In genomic region chr18:60691061-60691460, GRCh38 we compare ENCODE assay signal across 27 cellular contexts.
"Had no signal": no experiment of that assay in that cellular context is flagged by ENCODE, and none has a peak within 500 bp of the region (broad histone marks: within the 10 kb centered on the region; RNA-seq: fewer than 3 reads in every experiment).

No MANE protein-coding gene starts in this region.

- DNase-seq: colonic mucosa; cortex of kidney; dermis blood vessel endothelial cell; dorsolateral prefrontal cortex; effector CD4-positive, alpha-beta T cell; effector CD8-positive, alpha-beta T cell; effector memory CD4-positive, alpha-beta T cell; effector memory CD8-positive, alpha-beta T cell; erythroblast; esophagus squamous epithelium; foreskin fibroblast; foreskin keratinocyte; foreskin melanocyte; gastrocnemius medialis; glutamatergic neuron; head of caudate nucleus; heart left ventricle; heart right ventricle had no signal

- H3K27me3 ChIP-seq: colonic mucosa, dorsolateral prefrontal cortex, esophagus muscularis mucosa, esophagus squamous epithelium, foreskin keratinocyte, gastrocnemius medialis, gastroesophageal sphincter, heart left ventricle, heart right ventricle had no signal

- H3K4me1 ChIP-seq: colonic mucosa, esophagus muscularis mucosa, esophagus squamous epithelium, gastrocnemius medialis, gastroesophageal sphincter, heart left ventricle, heart right ventricle had no signal

- H3K9me3 Mint-ChIP-seq: dendritic cell treated with granulocyte-macrophage colony-stimulating factor and Interleukin-4, amounts not matched to agents 40 ng/mL and 50 ng/mL, for 4 days; effector memory CD8-positive, alpha-beta T cell had no signal

- FAIRE-seq: colon, endometrium, endothelial cell of umbilical vein, frontal cortex had no signal

- H3K27me3 Mint-ChIP-seq: dendritic cell treated with granulocyte-macrophage colony-stimulating factor and Interleukin-4, amounts not matched to agents 40 ng/mL and 50 ng/mL, for 4 days; effector memory CD8-positive, alpha-beta T cell had no signal

- H3K36me3 ChIP-seq: colonic mucosa, esophagus muscularis mucosa, esophagus squamous epithelium, gastrocnemius medialis, gastroesophageal sphincter, heart left ventricle, heart right ventricle had no signal

- H3K4me3 Mint-ChIP-seq: dendritic cell treated with granulocyte-macrophage colony-stimulating factor and Interleukin-4, amounts not matched to agents 40 ng/mL and 50 ng/mL, for 4 days; effector memory CD8-positive, alpha-beta T cell had no signal

- H3K4me3 ChIP-seq: colonic mucosa, coronary artery, dorsolateral prefrontal cortex, esophagus muscularis mucosa, esophagus squamous epithelium, gastrocnemius medialis, gastroesophageal sphincter, heart left ventricle, heart right ventricle had no signal

- H3K27ac ChIP-seq: colonic mucosa, coronary artery, dorsolateral prefrontal cortex, epithelial cell of prostate, esophagus muscularis mucosa, esophagus squamous epithelium, foreskin keratinocyte, gastrocnemius medialis, gastroesophageal sphincter, heart left ventricle, heart right ventricle had no signal

- H3K9me3 ChIP-seq: colonic mucosa, esophagus muscularis mucosa, esophagus squamous epithelium, gastrocnemius medialis, gastroesophageal sphincter, heart left ventricle, heart right ventricle had no signal

- H3K27ac Mint-ChIP-seq: dendritic cell treated with granulocyte-macrophage colony-stimulating factor and Interleukin-4, amounts not matched to agents 40 ng/mL and 50 ng/mL, for 4 days; effector memory CD8-positive, alpha-beta T cell had no signal
